ENCODE assay signal across 1 cellular context in genomic region chr17:72588961-72589360, GRCh38.
TF ChIP-seq lines count a peak whose summit lies in the region.

No MANE protein-coding gene starts in this region.

TF ChIP-seq in HepG2, 621 proteins besides CTCF, POLR2A, EP300 and RAD21 (continued from another document and continues in another):
- TF ChIP-seq FOSL2 (CRISPR knock-in tag; IDR thresholded peaks at IDR 0.05) = peak; percentile 96
- no peak for TF ChIP-seq FOXC1 (CRISPR knock-in tag; IDR thresholded peaks at IDR 0.05; ENCODE audit: borderline replicate concordance)
- 0 out of 2 replicates have a peak, but pooled peaks have one; percentile 28 for TF ChIP-seq RARA (CRISPR knock-in tag; IDR thresholded peaks at IDR 0.05)
- no peak for TF ChIP-seq ZNF329 (CRISPR knock-in tag; IDR thresholded peaks at IDR 0.05; ENCODE audit: low read depth)
- TF ChIP-seq TEAD2 (CRISPR knock-in tag; IDR thresholded peaks at IDR 0.05) = no peak
- no peak for TF ChIP-seq CREM (IDR thresholded peaks at IDR 0.05)
- no peak for TF ChIP-seq CREM (CRISPR knock-in tag; IDR thresholded peaks at IDR 0.05)
- TF ChIP-seq ZBTB7B (CRISPR knock-in tag; IDR thresholded peaks at IDR 0.05) = no peak
- no peak for TF ChIP-seq HNF1B (CRISPR knock-in tag; IDR thresholded peaks at IDR 0.05)
- no peak for TF ChIP-seq SIX4 (CRISPR knock-in tag; IDR thresholded peaks at IDR 0.05)
- no peak for TF ChIP-seq ZNF766 (CRISPR knock-in tag; IDR thresholded peaks at IDR 0.05; ENCODE audit: borderline replicate concordance)
- TF ChIP-seq ZNF772 (CRISPR knock-in tag; IDR thresholded peaks at IDR 0.05) = 0 out of 2 replicates have a peak, but pooled peaks have one; percentile 14
- no peak for TF ChIP-seq GMEB2 (CRISPR knock-in tag; IDR thresholded peaks at IDR 0.05; ENCODE audit: low read depth)
- no peak for TF ChIP-seq PHB2 (IDR thresholded peaks at IDR 0.05; ENCODE audit: partially characterized antibody)
- TF ChIP-seq ZNF75D (CRISPR knock-in tag; IDR thresholded peaks at IDR 0.05; ENCODE audit: borderline replicate concordance) = no peak
- no peak for TF ChIP-seq U2AF1 (optimal IDR thresholded peaks at IDR 0.05; ENCODE audit: low read depth, low read length)
- TF ChIP-seq IRX3 (CRISPR knock-in tag; IDR thresholded peaks at IDR 0.05; ENCODE audit: borderline replicate concordance, low read depth) = no peak
- TF ChIP-seq ARID4A (CRISPR knock-in tag; IDR thresholded peaks at IDR 0.05; ENCODE audit: borderline replicate concordance) = peak; percentile 6; the same call in 1 of the 2 replicates
- no peak for TF ChIP-seq ZNF567 (CRISPR knock-in tag; IDR thresholded peaks at IDR 0.05; ENCODE audit: borderline replicate concordance)
- no peak for TF ChIP-seq NAIF1 (CRISPR knock-in tag; IDR thresholded peaks at IDR 0.05; ENCODE audit: borderline replicate concordance)
- TF ChIP-seq HINFP (CRISPR knock-in tag; IDR thresholded peaks at IDR 0.05; ENCODE audit: low read depth) = 0 out of 2 replicates have a peak, but pooled peaks have one; percentile 43
- TF ChIP-seq TCF7 (IDR thresholded peaks at IDR 0.05; ENCODE audit: low read depth) = no peak
- no peak for TF ChIP-seq ZNF460 (CRISPR knock-in tag; IDR thresholded peaks at IDR 0.05; ENCODE audit: borderline replicate concordance)
- no peak for TF ChIP-seq ZNF737 (CRISPR knock-in tag; IDR thresholded peaks at IDR 0.05; ENCODE audit: borderline replicate concordance)
- TF ChIP-seq ZNF232 (CRISPR knock-in tag; IDR thresholded peaks at IDR 0.05; ENCODE audit: borderline replicate concordance) = no peak
- TF ChIP-seq RERE (CRISPR knock-in tag; IDR thresholded peaks at IDR 0.05; ENCODE audit: low read depth) = no peak
- 0 out of 2 replicates have a peak, but pooled peaks have one; percentile 16 for TF ChIP-seq ZNF143 (CRISPR knock-in tag; IDR thresholded peaks at IDR 0.05)
- TF ChIP-seq CCAR2 (optimal IDR thresholded peaks at IDR 0.05; ENCODE audit: low read depth, low read length) = no peak
- peak; percentile 68 for TF ChIP-seq TARDBP (CRISPR knock-in tag; IDR thresholded peaks at IDR 0.05)
- no peak for TF ChIP-seq ZNF383 (CRISPR knock-in tag; IDR thresholded peaks at IDR 0.05; ENCODE audit: borderline replicate concordance)
- 0 out of 2 replicates have a peak, but pooled peaks have one; percentile 40 for TF ChIP-seq ZBTB7A (CRISPR knock-in tag; IDR thresholded peaks at IDR 0.05)
- no peak for TF ChIP-seq MAF1 (CRISPR knock-in tag; IDR thresholded peaks at IDR 0.05; ENCODE audit: borderline replicate concordance)
- no peak for TF ChIP-seq KIAA2018 (CRISPR knock-in tag; IDR thresholded peaks at IDR 0.05; ENCODE audit: borderline replicate concordance)
- no peak for TF ChIP-seq ZBTB26 (CRISPR knock-in tag; IDR thresholded peaks at IDR 0.05; ENCODE audit: borderline replicate concordance)
- TF ChIP-seq SUZ12 (IDR thresholded peaks at IDR 0.05; ENCODE audit: low read depth, low read length) = no peak
